8 cellular contexts compared by ENCODE assay signal in the genomic region with DNA sequence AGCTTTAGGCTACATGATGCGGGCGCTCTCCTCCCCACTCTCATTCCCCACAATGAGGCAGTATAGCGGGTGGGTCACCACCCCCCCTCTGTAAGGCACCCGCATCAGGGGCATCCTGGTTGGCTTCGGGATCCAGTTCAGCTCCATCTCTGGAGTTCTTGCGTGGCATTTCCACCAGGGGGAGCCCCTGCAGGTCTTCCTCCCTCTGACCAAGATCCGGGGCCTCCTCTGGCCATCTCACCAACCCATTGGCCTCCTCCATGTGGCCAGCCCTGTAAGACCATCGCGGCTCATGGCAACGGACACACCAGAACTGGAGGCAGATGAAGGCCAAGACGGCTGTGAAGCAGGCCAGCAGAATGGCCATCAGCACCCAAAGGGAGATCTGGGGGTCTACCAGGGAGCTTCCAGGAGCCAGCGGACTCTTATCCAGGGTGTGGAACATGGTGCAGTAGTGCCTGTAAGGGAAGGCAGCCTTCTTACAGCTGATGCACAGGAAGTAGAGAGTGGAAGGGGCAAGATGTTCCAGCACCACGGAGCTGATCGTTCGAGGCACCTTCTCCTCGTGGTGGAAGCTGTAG.
DNase-seq lines count a peak whose midpoint lies in the region; ATAC-seq, FAIRE-seq and TF ChIP-seq lines count a peak whose summit lies in the region.

No MANE protein-coding gene starts in this region.

- H3K4me1 Mint-ChIP-seq in naive B cell = peaks cover 0 to 11% (median 2%) of the 10 kb centered on the region in 3 donors

- peak overlapping the region in 1 of 6 donors; percentile 39 for H3K27ac Mint-ChIP-seq in naive B cell

- TF ChIP-seq CTCF in GM12875 (IDR thresholded peaks at IDR 0.05; ENCODE audit: borderline replicate concordance, insufficient read depth, low read depth, low read length) (peak; percentile 71), cardiac fibroblast (IDR thresholded peaks at IDR 0.05; ENCODE audit: low read depth, low read length) (peak; percentile 68)

- no peak overlapping the region for H3K4me3 ChIP-seq in GM12875 (ENCODE audit: low read depth, low read length)
- no peak overlapping the region for H3K4me3 ChIP-seq in SJSA1
- H3K4me3 ChIP-seq in cardiac fibroblast (replicated peaks in 1 of 2; ENCODE audit: low read depth in 2 of 2, low read length in 2 of 2) = no peak overlapping the region

- peaks cover 0 to 2% (median 0%) of the 10 kb centered on the region in 7 donors for H3K9me3 Mint-ChIP-seq in naive B cell

- peak; percentile 45 for DNase-seq in ACHN
- DNase-seq in SJSA1 (ENCODE audit: low read depth in 1 of 2, low spot score in 2 of 2) = peak; percentile 37 to 74
- DNase-seq in cardiac fibroblast (ENCODE audit: low read depth in 2 of 2) = peak; percentile 35 to 54
- DNase-seq in naive B cell = peak; percentile 17
- DNase-seq in T-helper 1 cell = no peak
- no peak for DNase-seq in epidermal melanocyte (ENCODE audit: insufficient read length, low spot score)
- DNase-seq in RCC 7860 (ENCODE audit: low spot score) = no peak

- H3K27me3 Mint-ChIP-seq in naive B cell = no peaks in the 10 kb centered on the region

- H3K9me3 ChIP-seq in SJSA1 (replicated peaks) = no peaks in the 10 kb centered on the region; the same call in 1 of the 2 replicates

- no peaks in the 10 kb centered on the region for H3K27me3 ChIP-seq in SJSA1 (replicated peaks)

- ATAC-seq in naive B cell (ENCODE audit: low read depth in 2 of 2) = peak; percentile 47 to 52

- H3K4me1 ChIP-seq in SJSA1 (replicated peaks) = no peaks in the 10 kb centered on the region

- peaks cover 22 to 44% of the 10 kb centered on the region in 2 donors for H3K36me3 Mint-ChIP-seq in naive B cell

- FAIRE-seq in RCC 7860 (lab: Jason Lieb, UNC) = no peak

- in situ Hi-C loops in ACHN (cut with HindIII; ENCODE audit: low pct_ligation_motif_present, low pct_unique_long_range_greater_than_20kb, low sequenced_read_pairs) = no loop called here

- H3K4me3 Mint-ChIP-seq in naive B cell = no peak overlapping the region

- no peaks in the 10 kb centered on the region for H3K36me3 ChIP-seq in SJSA1

- H3K27ac ChIP-seq in SJSA1 = no peak overlapping the region

Comparison
In these comparisons a context has a peak if more than half of its experiments do, and no peak if none do; other contexts are left out.
1. DNase-seq: peak in ACHN (single experiment), SJSA1 (2 of 2), cardiac fibroblast (2 of 2) and naive B cell (single experiment); none in T-helper 1 cell (0 of 5), epidermal melanocyte (single experiment) and RCC 7860 (single experiment).